27 cellular contexts compared by ENCODE assay signal in the genomic region with DNA sequence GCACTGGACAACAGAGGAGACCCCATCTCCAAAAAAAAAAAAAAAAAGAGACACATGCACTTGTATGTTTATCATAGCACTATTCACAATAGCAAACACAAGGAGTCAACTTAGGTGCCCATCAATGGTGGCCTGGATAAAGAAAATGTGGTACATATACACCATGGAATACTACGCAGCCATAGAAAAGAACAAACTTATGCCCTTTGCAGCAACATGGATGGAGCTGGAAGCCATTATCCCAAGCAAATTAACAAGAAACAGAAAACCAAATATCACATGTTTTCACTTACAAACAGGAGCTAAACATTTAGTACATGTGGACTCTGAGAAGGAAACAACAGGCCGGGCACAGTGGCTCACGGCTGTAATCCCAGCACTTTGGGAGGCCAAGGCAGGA.
"Had no signal": no experiment of that assay in that cellular context is flagged by ENCODE, and none has a peak within 500 bp of the region (broad histone marks: within the 10 kb centered on the region; RNA-seq: fewer than 3 reads in every experiment).

No MANE protein-coding gene starts in this region.

- H3K4me3 ChIP-seq: colonic mucosa, esophagus squamous epithelium, gastrocnemius medialis, heart right ventricle, left lung, lung had no signal

- H3K9me3 ChIP-seq: colonic mucosa, esophagus squamous epithelium, gastrocnemius medialis, left lung had no signal

- DNase-seq: colonic mucosa; cortex of kidney; effector CD8-positive, alpha-beta T cell; effector memory CD8-positive, alpha-beta T cell; endodermal cell; erythroblast; esophagus squamous epithelium; foreskin fibroblast; foreskin melanocyte; gastrocnemius medialis; glutamatergic neuron; head of caudate nucleus; heart right ventricle; hippocampal formation; left cardiac atrium; left lung; left ventricle myocardium superior; mammary epithelial cell; mesendoderm; midbrain; naive thymus-derived CD4-positive, alpha-beta T cell had no signal

- H3K27ac ChIP-seq: colonic mucosa, epithelial cell of prostate, esophagus squamous epithelium, gastrocnemius medialis, heart right ventricle, left lung had no signal

- ATAC-seq: effector memory CD8-positive, alpha-beta T cell; esophagus mucosa; gastrocnemius medialis; heart right ventricle; left cardiac atrium; left lung; left ventricle myocardium superior; naive thymus-derived CD4-positive, alpha-beta T cell had no signal

- FAIRE-seq: endometrium, islet of Langerhans, keratinocyte had no signal

- H3K4me1 ChIP-seq: colonic mucosa, gastrocnemius medialis, heart right ventricle had no signal

- H3K36me3 ChIP-seq: colonic mucosa, esophagus squamous epithelium had no signal

- H3K27me3 ChIP-seq: colonic mucosa, esophagus squamous epithelium, gastrocnemius medialis, heart right ventricle, left lung had no signal
